ENCODE assay signal across 15 cellular contexts in genomic region chrX:13470680-13470967, GRCh38.
"Had no signal": no experiment of that assay in that cellular context is flagged by ENCODE, and none has a peak within 500 bp of the region (broad histone marks: within the 10 kb centered on the region; RNA-seq: fewer than 3 reads in every experiment).

No MANE protein-coding gene starts in this region.

- H3K27me3 ChIP-seq: tibial artery, vagina had no signal

- H3K4me1 ChIP-seq: vagina had no signal

- H3K27ac ChIP-seq: tibial artery, vagina had no signal

- H3K27me3 Mint-ChIP-seq: activated T-helper 17 cell treated with anti-CD3 and anti-CD28 coated beads, Interleukin-2, amount 50 U/mL, for 72 hours; effector memory CD8-positive, alpha-beta T cell; progenitor cell of endocrine pancreas had no signal

- H3K27ac Mint-ChIP-seq: activated naive CD4-positive, alpha-beta T cell treated with anti-CD3 and anti-CD28 coated beads for 36 hours; activated T-helper 17 cell treated with anti-CD3 and anti-CD28 coated beads, Interleukin-2, amount 50 U/mL, for 72 hours; progenitor cell of endocrine pancreas; stimulated activated effector memory CD8-positive, alpha-beta T cell treated with anti-CD3 and anti-CD28 coated beads, Interleukin-12 subunit alpha, Interleukin-12 subunit beta, amount 100 ng/mL, for 72 hours had no signal

- DNase-seq: activated CD4-positive, alpha-beta T cell treated with anti-CD3 and anti-CD28 coated beads, Interleukin-2, amount 50 U/mL, for 1 hour; activated CD4-positive, CD25-positive, alpha-beta regulatory T cell; activated naive CD4-positive, alpha-beta T cell treated with anti-CD3 and anti-CD28 coated beads for 36 hours; activated T-cell treated with anti-CD3 and anti-CD28 coated beads for 4 hours; central memory CD4-positive, alpha-beta T cell; cortex of kidney; effector memory CD8-positive, alpha-beta T cell; hippocampal formation; left ventricle myocardium superior; right cardiac atrium; tibial artery had no signal

- H3K9me3 Mint-ChIP-seq: activated naive CD4-positive, alpha-beta T cell treated with anti-CD3 and anti-CD28 coated beads for 36 hours; activated T-helper 17 cell treated with anti-CD3 and anti-CD28 coated beads, Interleukin-2, amount 50 U/mL, for 72 hours; effector memory CD8-positive, alpha-beta T cell; stimulated activated effector memory CD8-positive, alpha-beta T cell treated with anti-CD3 and anti-CD28 coated beads, Interleukin-12 subunit alpha, Interleukin-12 subunit beta, amount 100 ng/mL, for 72 hours had no signal

- H3K36me3 Mint-ChIP-seq: stimulated activated effector memory CD8-positive, alpha-beta T cell treated with anti-CD3 and anti-CD28 coated beads, Interleukin-12 subunit alpha, Interleukin-12 subunit beta, amount 100 ng/mL, for 72 hours had no signal

- H3K4me3 Mint-ChIP-seq: activated naive CD4-positive, alpha-beta T cell treated with anti-CD3 and anti-CD28 coated beads for 36 hours; activated T-helper 17 cell treated with anti-CD3 and anti-CD28 coated beads, Interleukin-2, amount 50 U/mL, for 72 hours; effector memory CD8-positive, alpha-beta T cell; stimulated activated effector memory CD8-positive, alpha-beta T cell treated with anti-CD3 and anti-CD28 coated beads, Interleukin-12 subunit alpha, Interleukin-12 subunit beta, amount 100 ng/mL, for 72 hours had no signal

- H3K9me3 ChIP-seq: tibial artery, vagina had no signal

- H3K4me3 ChIP-seq: tibial artery, vagina had no signal

- H3K36me3 ChIP-seq: tibial artery, vagina had no signal
